ENCODE assay signal across 8 cellular contexts in genomic region chr11:125593113-125593761, GRCh38. TPM values are rescaled to one million over a fixed set of nuclear protein-coding genes. Genes with fewer than 3 reads are reported as not detected.
DNase-seq lines count a peak whose midpoint lies in the region; ATAC-seq and TF ChIP-seq lines count a peak whose summit lies in the region.

No MANE protein-coding gene starts in this region.

- H3K4me1 Mint-ChIP-seq in CD8-positive, alpha-beta T cell (ENCODE audit: low read depth) = peaks cover 43% of the 10 kb centered on the region
- H3K4me1 Mint-ChIP-seq in naive B cell = peaks cover 38 to 57% (median 44%) of the 10 kb centered on the region in 3 donors

- H3K4me3 Mint-ChIP-seq in CD8-positive, alpha-beta T cell = peak overlapping the region; percentile 92
- peak overlapping the region; percentile 90 to 98 (median 94) for H3K4me3 Mint-ChIP-seq in naive B cell

- POLR2A ChIA-PET in CD8-positive, alpha-beta T cell (lab: Charles Lee) = interaction anchor here (0.9 to 3.7 kb wide), 10 partner anchors 7 to 294 kb away, joined by 3 to 73 read pairs (median 4); partner anchors contain the start of genes CHEK1, EI24 and HYLS1

- peaks cover 10% of the 10 kb centered on the region for H3K36me3 ChIP-seq in CD8-positive, alpha-beta T cell (ENCODE audit: insufficient read depth, low read length)
- peaks cover 27% of the 10 kb centered on the region for H3K36me3 ChIP-seq in SK-N-MC (ENCODE audit: insufficient read depth, low read length)

- no peaks in the 10 kb centered on the region for H3K9me3 ChIP-seq in CD8-positive, alpha-beta T cell (ENCODE audit: low read length)
- no peaks in the 10 kb centered on the region for H3K9me3 ChIP-seq in SK-N-MC (ENCODE audit: low read depth, low read length)

- H3K27ac ChIP-seq in CD8-positive, alpha-beta T cell (ENCODE audit: low read depth, low read length) = peak overlapping the region; percentile 80
- H3K27ac ChIP-seq in SK-N-MC = no peak overlapping the region
- peak overlapping the region; percentile 98 for H3K27ac ChIP-seq in epithelial cell of prostate

- no peaks in the 10 kb centered on the region for H3K27me3 Mint-ChIP-seq in CD8-positive, alpha-beta T cell (ENCODE audit: low read depth)
- no peaks in the 10 kb centered on the region for H3K27me3 Mint-ChIP-seq in naive B cell

- peak overlapping the region; percentile 90 for H3K4me3 ChIP-seq in CD8-positive, alpha-beta T cell (ENCODE audit: low read depth, low read length)
- H3K4me3 ChIP-seq in SK-N-MC = peak overlapping the region; percentile 79

- no peaks in the 10 kb centered on the region for H3K9me3 Mint-ChIP-seq in CD8-positive, alpha-beta T cell
- H3K9me3 Mint-ChIP-seq in naive B cell = no peaks in the 10 kb centered on the region

- DNase-seq in CD8-positive, alpha-beta T cell = no peak
- DNase-seq in HCEC 1CT (peak; percentile 32), SK-N-MC (ENCODE audit: low read depth, low spot score) (no peak), epithelial cell of prostate (ENCODE audit: low read depth, low spot score) (no peak), naive B cell (no peak)
- DNase-seq in effector CD8-positive, alpha-beta T cell (lab: John Stamatoyannopoulos, UW) = no peak

- H3K36me3 Mint-ChIP-seq in CD8-positive, alpha-beta T cell = peaks cover 39% of the 10 kb centered on the region
- peaks cover 0 to 5% of the 10 kb centered on the region in 2 donors for H3K36me3 Mint-ChIP-seq in naive B cell

- CTCF ChIA-PET in CD8-positive, alpha-beta T cell (lab: Charles Lee) = interaction anchor here (1.1 to 1.3 kb wide), 2 partner anchors 11 to 32 kb away, joined by 4 to 5 read pairs; partner anchors contain the start of gene CHEK1

- no peaks in the 10 kb centered on the region for H3K27me3 ChIP-seq in CD8-positive, alpha-beta T cell (ENCODE audit: insufficient read depth, low read length)

- peak overlapping the region; percentile 98 for H3K27ac Mint-ChIP-seq in CD8-positive, alpha-beta T cell
- peak overlapping the region; percentile 98 to 100 (median 100) for H3K27ac Mint-ChIP-seq in naive B cell

- peak overlapping the region; percentile 61 for H3K9ac ChIP-seq in SK-N-MC (ENCODE audit: insufficient read length)

- TF ChIP-seq CTCF in CD8-positive, alpha-beta T cell (IDR thresholded peaks at IDR 0.05) = no peak

- no peak for ATAC-seq in CD8-positive, alpha-beta T cell
- no peak for ATAC-seq in naive B cell (ENCODE audit: low read depth in 2 of 2)
- ATAC-seq in HG03521 (IDR thresholded peaks at IDR 0.05; ENCODE audit: unreplicated experiment) = no peak
- no peak for ATAC-seq in HG03457 (IDR thresholded peaks at IDR 0.05; ENCODE audit: unreplicated experiment)

- H3K4me1 ChIP-seq in CD8-positive, alpha-beta T cell (ENCODE audit: insufficient read depth, low read length) = peaks cover 15% of the 10 kb centered on the region

- intact Hi-C loops in CD8-positive, alpha-beta T cell (cut with DNase I, micrococcal nuclease) = loop anchor here (2.0 to 10.0 kb wide), 5 partner anchors 481 to 968 kb away; partner anchors contain the start of genes TMEM218 (in 2 of the 2), CCDC15 (in 1 of the 2), FAM118B (in 1 of the 2) and FOXRED1 (in 1 of the 2)

RNA-seq across cellular contexts. Expression of gene STT3A, which starts 0.6 kb away (rescaled TPM):
- total RNA-seq in CD8-positive, alpha-beta T cell = 10 to 100 TPM; 45.5 to 46.8 TPM
- 10 to 100 TPM; 14.3 to 56.7 (median 33.4) TPM for polyA plus RNA-seq in naive B cell (ENCODE audit: low read depth in 6 of 6)

RNA-seq across cellular contexts. Expression of gene EI24, which starts 24.0 kb away (rescaled TPM):
- total RNA-seq in CD8-positive, alpha-beta T cell = 10 to 100 TPM; 20.5 to 22.4 TPM
- polyA plus RNA-seq in naive B cell (ENCODE audit: low read depth in 6 of 6) = 10 to 100 TPM; 36.4 to 83.5 (median 51.2) TPM

RNA-seq across cellular contexts. Expression of gene CHEK1, which starts 31.7 kb away (rescaled TPM):
- total RNA-seq in CD8-positive, alpha-beta T cell = 1 to 10 TPM; 8.1 to 8.7 TPM
- polyA plus RNA-seq in naive B cell (ENCODE audit: low read depth in 6 of 6) = 1 to 10 TPM; 1.7 to 4.1 (median 2.3) TPM
